ENCODE assay signal across 2 cellular contexts in the genomic region with DNA sequence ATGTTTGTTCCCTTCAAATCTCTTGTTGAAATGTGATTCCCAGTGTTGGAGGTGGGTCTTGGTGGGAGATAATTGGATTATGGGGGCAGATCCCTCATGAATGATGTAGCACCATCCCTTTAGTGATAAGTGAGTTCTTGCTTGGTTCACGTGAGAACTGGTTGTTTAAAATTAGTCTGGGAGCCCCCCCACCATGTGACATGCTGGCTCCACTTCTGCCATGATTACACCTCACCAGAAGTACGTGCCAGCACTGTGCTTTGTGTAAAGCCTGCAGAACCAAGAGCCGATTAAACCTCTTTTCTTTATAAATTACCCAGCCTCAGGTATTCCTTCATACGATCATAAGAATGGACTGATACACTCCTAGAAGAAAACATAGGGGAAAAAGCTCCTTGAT.
TF ChIP-seq lines count a peak whose summit lies in the region.

No MANE protein-coding gene starts in this region.

TF ChIP-seq in GM23338, 12 proteins besides CTCF, POLR2A, EP300 and RAD21 (continues in another document):
- TF ChIP-seq, protein P1, sequence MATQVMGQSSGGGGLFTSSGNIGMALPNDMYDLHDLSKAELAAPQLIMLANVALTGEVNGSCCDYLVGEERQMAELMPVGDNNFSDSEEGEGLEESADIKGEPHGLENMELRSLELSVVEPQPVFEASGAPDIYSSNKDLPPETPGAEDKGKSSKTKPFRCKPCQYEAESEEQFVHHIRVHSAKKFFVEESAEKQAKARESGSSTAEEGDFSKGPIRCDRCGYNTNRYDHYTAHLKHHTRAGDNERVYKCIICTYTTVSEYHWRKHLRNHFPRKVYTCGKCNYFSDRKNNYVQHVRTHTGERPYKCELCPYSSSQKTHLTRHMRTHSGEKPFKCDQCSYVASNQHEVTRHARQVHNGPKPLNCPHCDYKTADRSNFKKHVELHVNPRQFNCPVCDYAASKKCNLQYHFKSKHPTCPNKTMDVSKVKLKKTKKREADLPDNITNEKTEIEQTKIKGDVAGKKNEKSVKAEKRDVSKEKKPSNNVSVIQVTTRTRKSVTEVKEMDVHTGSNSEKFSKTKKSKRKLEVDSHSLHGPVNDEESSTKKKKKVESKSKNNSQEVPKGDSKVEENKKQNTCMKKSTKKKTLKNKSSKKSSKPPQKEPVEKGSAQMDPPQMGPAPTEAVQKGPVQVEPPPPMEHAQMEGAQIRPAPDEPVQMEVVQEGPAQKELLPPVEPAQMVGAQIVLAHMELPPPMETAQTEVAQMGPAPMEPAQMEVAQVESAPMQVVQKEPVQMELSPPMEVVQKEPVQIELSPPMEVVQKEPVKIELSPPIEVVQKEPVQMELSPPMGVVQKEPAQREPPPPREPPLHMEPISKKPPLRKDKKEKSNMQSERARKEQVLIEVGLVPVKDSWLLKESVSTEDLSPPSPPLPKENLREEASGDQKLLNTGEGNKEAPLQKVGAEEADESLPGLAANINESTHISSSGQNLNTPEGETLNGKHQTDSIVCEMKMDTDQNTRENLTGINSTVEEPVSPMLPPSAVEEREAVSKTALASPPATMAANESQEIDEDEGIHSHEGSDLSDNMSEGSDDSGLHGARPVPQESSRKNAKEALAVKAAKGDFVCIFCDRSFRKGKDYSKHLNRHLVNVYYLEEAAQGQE (IDR thresholded peaks at IDR 0.05; ENCODE audit: unreplicated experiment) = no peak
- TF ChIP-seq EZH2phosphoT487 (IDR thresholded peaks at IDR 0.05; ENCODE audit: unreplicated experiment) (no peak), ZNF462 (CRISPR knock-in tag; IDR thresholded peaks at IDR 0.05) (no peak), CREB1 (CRISPR knock-in tag; IDR thresholded peaks at IDR 0.05; ENCODE audit: low read depth) (no peak), EZH2 (IDR thresholded peaks at IDR 0.05; ENCODE audit: low read depth, unreplicated experiment) (no peak), ZNF114 (CRISPR knock-in tag; IDR thresholded peaks at IDR 0.05) (no peak), STAT1 (IDR thresholded peaks at IDR 0.05; ENCODE audit: unreplicated experiment) (no peak), POLR2AphosphoS5 (IDR thresholded peaks at IDR 0.05; ENCODE audit: low read depth) (no peak), NANOG (IDR thresholded peaks at IDR 0.05; ENCODE audit: borderline replicate concordance) (no peak)
- TF ChIP-seq, protein P2, sequence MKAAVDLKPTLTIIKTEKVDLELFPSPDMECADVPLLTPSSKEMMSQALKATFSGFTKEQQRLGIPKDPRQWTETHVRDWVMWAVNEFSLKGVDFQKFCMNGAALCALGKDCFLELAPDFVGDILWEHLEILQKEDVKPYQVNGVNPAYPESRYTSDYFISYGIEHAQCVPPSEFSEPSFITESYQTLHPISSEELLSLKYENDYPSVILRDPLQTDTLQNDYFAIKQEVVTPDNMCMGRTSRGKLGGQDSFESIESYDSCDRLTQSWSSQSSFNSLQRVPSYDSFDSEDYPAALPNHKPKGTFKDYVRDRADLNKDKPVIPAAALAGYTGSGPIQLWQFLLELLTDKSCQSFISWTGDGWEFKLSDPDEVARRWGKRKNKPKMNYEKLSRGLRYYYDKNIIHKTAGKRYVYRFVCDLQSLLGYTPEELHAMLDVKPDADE (IDR thresholded peaks at IDR 0.05) = no peak

TF ChIP-seq in HepG2, 621 proteins besides CTCF, POLR2A, EP300 and RAD21:
- TF ChIP-seq KDM5A (IDR thresholded peaks at IDR 0.05; ENCODE audit: borderline replicate concordance, low read length) (no peak), GATA4 (IDR thresholded peaks at IDR 0.05; ENCODE audit: borderline replicate concordance, low read depth) (no peak), ZBTB7A (CRISPR knock-in tag; IDR thresholded peaks at IDR 0.05) (no peak), YEATS4 (CRISPR knock-in tag; IDR thresholded peaks at IDR 0.05; ENCODE audit: borderline replicate concordance) (no peak), IRF2 (CRISPR knock-in tag; IDR thresholded peaks at IDR 0.05) (no peak), ZFP37 (CRISPR knock-in tag; IDR thresholded peaks at IDR 0.05; ENCODE audit: borderline replicate concordance) (no peak), KLF12 (CRISPR knock-in tag; IDR thresholded peaks at IDR 0.05; ENCODE audit: borderline replicate concordance) (no peak), CAMTA2 (CRISPR knock-in tag; IDR thresholded peaks at IDR 0.05; ENCODE audit: borderline replicate concordance) (no peak), CREM (IDR thresholded peaks at IDR 0.05) (no peak), CREM (CRISPR knock-in tag; IDR thresholded peaks at IDR 0.05) (no peak)
- TF ChIP-seq, protein P3, sequence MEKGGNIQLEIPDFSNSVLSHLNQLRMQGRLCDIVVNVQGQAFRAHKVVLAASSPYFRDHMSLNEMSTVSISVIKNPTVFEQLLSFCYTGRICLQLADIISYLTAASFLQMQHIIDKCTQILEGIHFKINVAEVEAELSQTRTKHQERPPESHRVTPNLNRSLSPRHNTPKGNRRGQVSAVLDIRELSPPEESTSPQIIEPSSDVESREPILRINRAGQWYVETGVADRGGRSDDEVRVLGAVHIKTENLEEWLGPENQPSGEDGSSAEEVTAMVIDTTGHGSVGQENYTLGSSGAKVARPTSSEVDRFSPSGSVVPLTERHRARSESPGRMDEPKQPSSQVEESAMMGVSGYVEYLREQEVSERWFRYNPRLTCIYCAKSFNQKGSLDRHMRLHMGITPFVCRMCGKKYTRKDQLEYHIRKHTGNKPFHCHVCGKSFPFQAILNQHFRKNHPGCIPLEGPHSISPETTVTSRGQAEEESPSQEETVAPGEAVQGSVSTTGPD (CRISPR knock-in tag; IDR thresholded peaks at IDR 0.05) = no peak
